In genomic region chrX:109889289-109890006, GRCh38 we compare ENCODE assay signal across 8 cellular contexts.
DNase-seq lines count a peak whose midpoint lies in the region; ATAC-seq and TF ChIP-seq lines count a peak whose summit lies in the region.

No MANE protein-coding gene starts in this region.

- no peak overlapping the region for H3K27ac ChIP-seq in IMR-90 (ENCODE audit: insufficient read depth, low read length)
- peak overlapping the region; percentile 98 for H3K27ac ChIP-seq in neutrophil
- H3K27ac ChIP-seq in trophoblast cell (ENCODE audit: low read depth, low read length): no peak overlapping the region

- intact Hi-C loops in IMR-90 (cut with micrococcal nuclease): loop anchor here (1.0 kb wide), 1 partner anchor 404 kb away; no protein-coding TSS in a partner anchor

- H2BK15ac ChIP-seq in IMR-90 (ENCODE audit: low read depth, low read length): no peak overlapping the region

- peak; percentile 27 for DNase-seq in IMR-90
- no peak for DNase-seq in chondrocyte (ENCODE audit: low spot score)
- DNase-seq in trophoblast cell: no peak
- no peak for DNase-seq in activated CD4-positive, alpha-beta memory T cell treated with anti-CD3 and anti-CD28 coated beads, Interleukin-2, amount 10 ng/mL, durations not matched to agents 7 days and 5 days
- DNase-seq in NCI-H446 (lab: John Stamatoyannopoulos, UW): no peak

- dilution Hi-C loops in IMR-90 (cut with HindIII; ENCODE audit: low sequenced_read_pairs, unreplicated experiment): no loop called here

- CTCF ChIA-PET in IMR-90 (lab: Yijun Ruan, JAX): interaction anchor here (0.7 to 0.9 kb wide), 5 partner anchors 33 to 179 kb away, joined by 3 to 4 read pairs (median 3); no protein-coding TSS in a partner anchor
- CTCF ChIA-PET in activated CD4-positive, alpha-beta memory T cell treated with anti-CD3 and anti-CD28 coated beads, Interleukin-2, amount 10 ng/mL, durations not matched to agents 7 days and 5 days (lab: Charles Lee): interaction anchor here (1.3 to 3.1 kb wide), 5 partner anchors 32 to 404 kb away, joined by 3 to 19 read pairs (median 13); no protein-coding TSS in a partner anchor

- H4K12ac ChIP-seq in trophoblast cell (ENCODE audit: low read depth, low read length): no peak overlapping the region

- no peaks in the 10 kb centered on the region for H3K36me3 ChIP-seq in IMR-90 (ENCODE audit: control insufficient read depth, insufficient read depth, low read length)
- no peaks in the 10 kb centered on the region for H3K36me3 ChIP-seq in neutrophil
- no peaks in the 10 kb centered on the region for H3K36me3 ChIP-seq in trophoblast cell (ENCODE audit: control insufficient read depth in 1 of 2, insufficient read depth in 2 of 2, low read length in 2 of 2)

- H2AK5ac ChIP-seq in IMR-90 (ENCODE audit: low read depth, low read length) (no peak overlapping the region), trophoblast cell (ENCODE audit: low read length) (no peak overlapping the region)

- H3K14ac ChIP-seq in IMR-90 (replicated peaks; ENCODE audit: low read depth, low read length) (no peak overlapping the region), trophoblast cell (ENCODE audit: low read length) (no peak overlapping the region)

- H4K5ac ChIP-seq in IMR-90 (ENCODE audit: low read depth, low read length): no peak overlapping the region

- H3K4me1 Mint-ChIP-seq in chondrocyte (ENCODE audit: low read depth): peaks cover 6% of the 10 kb centered on the region
- H3K4me1 Mint-ChIP-seq in activated CD4-positive, alpha-beta memory T cell treated with anti-CD3 and anti-CD28 coated beads, Interleukin-2, amount 10 ng/mL, durations not matched to agents 7 days and 5 days: no peaks in the 10 kb centered on the region

- H3K27ac Mint-ChIP-seq in chondrocyte (ENCODE audit: unreplicated experiment): no peak overlapping the region
- H3K27ac Mint-ChIP-seq in activated CD4-positive, alpha-beta memory T cell treated with anti-CD3 and anti-CD28 coated beads, Interleukin-2, amount 10 ng/mL, durations not matched to agents 7 days and 5 days: no peak overlapping the region

- TF ChIP-seq RAD21 in IMR-90 (IDR thresholded peaks at IDR 0.05; ENCODE audit: low read length): peak; percentile 33; the same call in 1 of the 2 replicates

- H3K4ac ChIP-seq in IMR-90 (ENCODE audit: low read depth, low read length): no peak overlapping the region
- H3K4ac ChIP-seq in trophoblast cell (ENCODE audit: low read depth, low read length): no peak overlapping the region

- POLR2A ChIA-PET in IMR-90 (lab: Charles Lee; ENCODE audit: unreplicated experiment): no interaction called here
- POLR2A ChIA-PET in activated CD4-positive, alpha-beta memory T cell treated with anti-CD3 and anti-CD28 coated beads, Interleukin-2, amount 10 ng/mL, durations not matched to agents 7 days and 5 days (lab: Charles Lee): no interaction called here

- no peak overlapping the region for H2BK12ac ChIP-seq in trophoblast cell (ENCODE audit: low read length)

- H3K18ac ChIP-seq in IMR-90 (ENCODE audit: low read depth, low read length): no peak overlapping the region
- H3K18ac ChIP-seq in trophoblast cell (ENCODE audit: low read length): no peak overlapping the region

- H2BK5ac ChIP-seq in IMR-90 (ENCODE audit: low read depth, low read length, poor library complexity, severe bottlenecking) (no peak overlapping the region), trophoblast cell (ENCODE audit: low read depth, low read length, poor library complexity) (no peak overlapping the region)

- TF ChIP-seq CTCF in IMR-90 (conservative IDR thresholded peaks at IDR 0.05; ENCODE audit: low read depth, low read length) (peak; percentile 37), chondrocyte (IDR thresholded peaks at IDR 0.05) (peak; percentile 65), neutrophil (IDR thresholded peaks at IDR 0.05) (peak; percentile 26)

- no peak overlapping the region for H3K4me3 ChIP-seq in IMR-90 (ENCODE audit: insufficient read depth, low read depth, low read length)
- peak overlapping the region; percentile 39 to 49 for H3K4me3 ChIP-seq in neutrophil (ENCODE audit: low read depth in 1 of 2, low read length in 1 of 2)
- H3K4me3 ChIP-seq in trophoblast cell (ENCODE audit: low read depth, low read length): no peak overlapping the region

- H4K20me1 ChIP-seq in IMR-90 (ENCODE audit: insufficient read depth, low read length): no peaks in the 10 kb centered on the region

- H3K27me3 ChIP-seq in IMR-90 (ENCODE audit: control insufficient read depth, insufficient read depth, low read length) (peaks cover 10% of the 10 kb centered on the region; the same call in 1 of the 2 replicates), neutrophil (no peaks in the 10 kb centered on the region), trophoblast cell (ENCODE audit: insufficient read depth, low read length) (no peaks in the 10 kb centered on the region)

- H2BK120ac ChIP-seq in IMR-90 (ENCODE audit: low read depth, low read length): no peak overlapping the region
- no peak overlapping the region for H2BK120ac ChIP-seq in trophoblast cell (ENCODE audit: insufficient read depth, low read length, poor library complexity)

- peaks cover 2% of the 10 kb centered on the region; the same call in 1 of the 2 replicates for H3K4me1 ChIP-seq in IMR-90 (ENCODE audit: control insufficient read depth, insufficient read depth, low read length)
- peaks cover 52 to 55% of the 10 kb centered on the region in 2 experiments for H3K4me1 ChIP-seq in neutrophil (ENCODE audit: control insufficient read depth in 1 of 2, insufficient read depth in 1 of 2, low read depth in 1 of 2, low read length in 1 of 2)
- no peaks in the 10 kb centered on the region for H3K4me1 ChIP-seq in trophoblast cell (ENCODE audit: control insufficient read depth in 1 of 2, insufficient read depth in 2 of 2, low read length in 2 of 2)

- H3K27me3 Mint-ChIP-seq in chondrocyte (ENCODE audit: low read depth): peaks cover 18% of the 10 kb centered on the region
- peaks cover 5% of the 10 kb centered on the region for H3K27me3 Mint-ChIP-seq in activated CD4-positive, alpha-beta memory T cell treated with anti-CD3 and anti-CD28 coated beads, Interleukin-2, amount 10 ng/mL, durations not matched to agents 7 days and 5 days

- WGBS in IMR-90 (ENCODE audit: extremely low coverage in 2 of 2, insufficient read length in 1 of 2), 2 experiments: 40% methylated on average over 1 of the region's 4 CpGs; no CpG with 5 or more reads in 1 of the 2 experiments
- no CpG with 5 or more reads among the region's 4 CpGs for WGBS in trophoblast cell (ENCODE audit: extremely low coverage, insufficient coverage, insufficient read length)

- H3K23ac ChIP-seq in IMR-90 (ENCODE audit: low read depth, low read length) (no peak overlapping the region), trophoblast cell (ENCODE audit: low read length) (no peak overlapping the region)

- no peaks in the 10 kb centered on the region for H3K36me3 Mint-ChIP-seq in chondrocyte (ENCODE audit: low read depth)
- H3K36me3 Mint-ChIP-seq in activated CD4-positive, alpha-beta memory T cell treated with anti-CD3 and anti-CD28 coated beads, Interleukin-2, amount 10 ng/mL, durations not matched to agents 7 days and 5 days (ENCODE audit: low read depth): no peaks in the 10 kb centered on the region

- no peak overlapping the region for H2BK20ac ChIP-seq in IMR-90 (ENCODE audit: low read depth, low read length)

- no peaks in the 10 kb centered on the region for H3K9me3 Mint-ChIP-seq in chondrocyte (ENCODE audit: low read depth)
- no peaks in the 10 kb centered on the region for H3K9me3 Mint-ChIP-seq in activated CD4-positive, alpha-beta memory T cell treated with anti-CD3 and anti-CD28 coated beads, Interleukin-2, amount 10 ng/mL, durations not matched to agents 7 days and 5 days

- no peak overlapping the region for H3K4me3 Mint-ChIP-seq in chondrocyte (ENCODE audit: unreplicated experiment)
- H3K4me3 Mint-ChIP-seq in activated CD4-positive, alpha-beta memory T cell treated with anti-CD3 and anti-CD28 coated beads, Interleukin-2, amount 10 ng/mL, durations not matched to agents 7 days and 5 days: no peak overlapping the region

- no peaks in the 10 kb centered on the region for H3K9me3 ChIP-seq in IMR-90 (ENCODE audit: control insufficient read depth, insufficient read depth, low read length)
- H3K9me3 ChIP-seq in neutrophil: no peaks in the 10 kb centered on the region
- H3K9me3 ChIP-seq in trophoblast cell (ENCODE audit: insufficient read depth, low read depth, low read length): no peaks in the 10 kb centered on the region

- peak; percentile 64 for ATAC-seq in GM18870 (IDR thresholded peaks at IDR 0.05; ENCODE audit: unreplicated experiment)
- ATAC-seq in IMR-90 (ENCODE audit: low read depth): peak; percentile 56
- no peak for ATAC-seq in GM21737 (IDR thresholded peaks at IDR 0.05; ENCODE audit: unreplicated experiment)

- H3K79me2 ChIP-seq in trophoblast cell (ENCODE audit: control insufficient read depth, insufficient read depth, low read length, poor library complexity): no peaks in the 10 kb centered on the region

- no peak overlapping the region for H4K8ac ChIP-seq in IMR-90 (ENCODE audit: low read depth in 2 of 2, low read length in 2 of 2)
- H4K8ac ChIP-seq in trophoblast cell (ENCODE audit: low read depth, low read length): no peak overlapping the region

- H2AFZ ChIP-seq in IMR-90 (replicated peaks; ENCODE audit: low read length, poor library complexity): no peak overlapping the region
- no peak overlapping the region for H2AFZ ChIP-seq in trophoblast cell (ENCODE audit: insufficient read depth, low read length, poor library complexity)

- H3K4me2 ChIP-seq in IMR-90 (ENCODE audit: low read depth, low read length): no peak overlapping the region
- no peak overlapping the region for H3K4me2 ChIP-seq in trophoblast cell (ENCODE audit: low read length)

- TF ChIP-seq POLR2A in IMR-90 (IDR thresholded peaks at IDR 0.05; ENCODE audit: low read depth, low read length): no peak

- H3K9me1 ChIP-seq in IMR-90 (ENCODE audit: insufficient read depth, low read length): no peaks in the 10 kb centered on the region

- no peak overlapping the region for H2AK9ac ChIP-seq in IMR-90 (replicated peaks; ENCODE audit: low read depth, low read length, poor library complexity)

- no TSS peak for BruUV-seq in IMR-90 (replicated peaks; lab: Mats Ljungman, UMichigan)

- H3K56ac ChIP-seq in IMR-90 (ENCODE audit: extremely low read depth, insufficient read depth, low read length): no peak overlapping the region

- in situ Hi-C loops in IMR-90 (cut with MboI; ENCODE audit: low sequenced_read_pairs): loop anchor here (5.0 kb wide), 2 partner anchors 177 to 407 kb away; partner anchors contain the start of gene GUCY2F

- H4K91ac ChIP-seq in IMR-90 (ENCODE audit: insufficient read depth, low read depth, low read length): no peak overlapping the region
- no peak overlapping the region for H4K91ac ChIP-seq in trophoblast cell (ENCODE audit: low read depth, low read length)

- no peaks in the 10 kb centered on the region for H3K79me1 ChIP-seq in IMR-90 (ENCODE audit: low read depth in 1 of 2, low read length in 2 of 2)
- no peaks in the 10 kb centered on the region for H3K79me1 ChIP-seq in trophoblast cell (ENCODE audit: low read length)

- no peak overlapping the region for H3K9ac ChIP-seq in IMR-90 (ENCODE audit: low read depth, low read length)
- H3K9ac ChIP-seq in trophoblast cell (ENCODE audit: low read length): no peak overlapping the region

Comparison
In these comparisons a context has a peak if more than half of its experiments do, and no peak if none do; other contexts are left out.
1. H3K4me3 ChIP-seq: peak in neutrophil (2 of 2); none in IMR-90 (single experiment) and trophoblast cell (single experiment).
2. Peak in every context shown above with its lines, with median percentiles within 50 percentile points of each other: CTCF ChIP-seq.